In genomic region chr9:15389173-15389572, GRCh38 we compare ENCODE assay signal across 1 cellular context.
TF ChIP-seq lines count a peak whose summit lies in the region.

No MANE protein-coding gene starts in this region.

TF ChIP-seq in IMR-90, 13 proteins besides CTCF, POLR2A, EP300 and RAD21 (continued from another document):
- no peak for TF ChIP-seq BHLHE40 (IDR thresholded peaks at IDR 0.05; ENCODE audit: low read depth, low read length)
- TF ChIP-seq SMC3 (IDR thresholded peaks at IDR 0.05; ENCODE audit: low read depth, low read length), result no peak
- no peak for TF ChIP-seq NFE2L2 (IDR thresholded peaks at IDR 0.05; ENCODE audit: low read depth, low read length)
- TF ChIP-seq CHD1 (IDR thresholded peaks at IDR 0.05; ENCODE audit: low read depth, low read length), result no peak
- TF ChIP-seq RFX5 (IDR thresholded peaks at IDR 0.05; ENCODE audit: low read depth, low read length), result no peak
- TF ChIP-seq MXI1 (IDR thresholded peaks at IDR 0.05; ENCODE audit: borderline replicate concordance, low read depth, low read length), result no peak
- no peak for TF ChIP-seq RCOR1 (IDR thresholded peaks at IDR 0.05; ENCODE audit: insufficient replicate concordance, low read length)
- no peak for TF ChIP-seq MAZ (IDR thresholded peaks at IDR 0.05; ENCODE audit: borderline replicate concordance, low read depth, low read length)
